In the genomic region with DNA sequence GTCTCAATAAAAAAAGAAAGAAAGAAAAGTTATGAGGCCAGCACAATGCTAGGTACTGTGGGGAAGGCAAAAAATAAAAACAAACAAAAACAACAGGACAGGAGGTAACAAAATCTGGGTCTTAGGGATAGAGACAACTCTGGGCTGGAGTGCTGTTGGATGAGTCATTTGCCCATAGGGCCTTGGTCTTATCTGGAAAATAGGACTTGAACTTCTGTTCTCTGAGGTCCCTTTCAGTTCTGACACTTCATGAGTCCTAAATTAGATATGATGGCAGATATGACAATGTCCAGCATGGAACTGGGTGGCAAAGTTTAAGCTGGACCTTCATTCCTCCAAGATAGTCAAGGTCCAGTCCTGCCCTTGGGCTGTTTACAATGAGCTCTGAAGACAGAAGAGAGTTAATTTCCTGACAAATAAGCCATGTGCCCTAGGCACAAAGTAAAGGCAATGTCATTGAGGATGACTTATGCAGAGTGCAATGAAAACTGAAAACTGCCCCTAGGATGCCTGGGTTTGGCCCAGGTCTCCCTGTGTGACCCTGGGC, we compare ENCODE assay signal across 1 cellular context.
TF ChIP-seq lines count a peak whose summit lies in the region.

No MANE protein-coding gene starts in this region.

TF ChIP-seq in K562, 482 proteins besides CTCF, POLR2A, EP300 and RAD21 (continued from another document):
- TF ChIP-seq, protein P1, sequence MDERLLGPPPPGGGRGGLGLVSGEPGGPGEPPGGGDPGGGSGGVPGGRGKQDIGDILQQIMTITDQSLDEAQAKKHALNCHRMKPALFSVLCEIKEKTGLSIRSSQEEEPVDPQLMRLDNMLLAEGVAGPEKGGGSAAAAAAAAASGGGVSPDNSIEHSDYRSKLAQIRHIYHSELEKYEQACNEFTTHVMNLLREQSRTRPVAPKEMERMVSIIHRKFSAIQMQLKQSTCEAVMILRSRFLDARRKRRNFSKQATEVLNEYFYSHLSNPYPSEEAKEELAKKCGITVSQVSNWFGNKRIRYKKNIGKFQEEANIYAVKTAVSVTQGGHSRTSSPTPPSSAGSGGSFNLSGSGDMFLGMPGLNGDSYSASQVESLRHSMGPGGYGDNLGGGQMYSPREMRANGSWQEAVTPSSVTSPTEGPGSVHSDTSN (CRISPR knock-in tag; IDR thresholded peaks at IDR 0.05; ENCODE audit: low read depth) = no peak
- TF ChIP-seq, protein P1 (tag; conservative IDR thresholded peaks at IDR 0.05; ENCODE audit: low read depth) = peak; percentile 54; the same call in 1 of the 2 replicates
- TF ChIP-seq DACH1 (IDR thresholded peaks at IDR 0.05; ENCODE audit: partially characterized antibody) = peak; percentile 61
- TF ChIP-seq NR2C2 (CRISPR knock-in tag; IDR thresholded peaks at IDR 0.05) = no peak
- peak; percentile 45; the same call in 1 of the 2 replicates for TF ChIP-seq NR2C2 (tag; IDR thresholded peaks at IDR 0.05)
- TF ChIP-seq ZNF408 (CRISPR knock-in tag; IDR thresholded peaks at IDR 0.05; ENCODE audit: low read depth) = no peak
- no peak for TF ChIP-seq MYBL2 (IDR thresholded peaks at IDR 0.05; ENCODE audit: low read depth)
- no peak for TF ChIP-seq MYBL2 (CRISPR knock-in tag; IDR thresholded peaks at IDR 0.05; ENCODE audit: borderline replicate concordance)
- TF ChIP-seq NFATC3 (IDR thresholded peaks at IDR 0.05) = 0 out of 2 replicates have a peak, but pooled peaks have one; percentile 24
- no peak for TF ChIP-seq NR4A1 (CRISPR knock-in tag; IDR thresholded peaks at IDR 0.05)
- no peak for TF ChIP-seq NR4A1 (tag; IDR thresholded peaks at IDR 0.05)
- TF ChIP-seq, protein P2, sequence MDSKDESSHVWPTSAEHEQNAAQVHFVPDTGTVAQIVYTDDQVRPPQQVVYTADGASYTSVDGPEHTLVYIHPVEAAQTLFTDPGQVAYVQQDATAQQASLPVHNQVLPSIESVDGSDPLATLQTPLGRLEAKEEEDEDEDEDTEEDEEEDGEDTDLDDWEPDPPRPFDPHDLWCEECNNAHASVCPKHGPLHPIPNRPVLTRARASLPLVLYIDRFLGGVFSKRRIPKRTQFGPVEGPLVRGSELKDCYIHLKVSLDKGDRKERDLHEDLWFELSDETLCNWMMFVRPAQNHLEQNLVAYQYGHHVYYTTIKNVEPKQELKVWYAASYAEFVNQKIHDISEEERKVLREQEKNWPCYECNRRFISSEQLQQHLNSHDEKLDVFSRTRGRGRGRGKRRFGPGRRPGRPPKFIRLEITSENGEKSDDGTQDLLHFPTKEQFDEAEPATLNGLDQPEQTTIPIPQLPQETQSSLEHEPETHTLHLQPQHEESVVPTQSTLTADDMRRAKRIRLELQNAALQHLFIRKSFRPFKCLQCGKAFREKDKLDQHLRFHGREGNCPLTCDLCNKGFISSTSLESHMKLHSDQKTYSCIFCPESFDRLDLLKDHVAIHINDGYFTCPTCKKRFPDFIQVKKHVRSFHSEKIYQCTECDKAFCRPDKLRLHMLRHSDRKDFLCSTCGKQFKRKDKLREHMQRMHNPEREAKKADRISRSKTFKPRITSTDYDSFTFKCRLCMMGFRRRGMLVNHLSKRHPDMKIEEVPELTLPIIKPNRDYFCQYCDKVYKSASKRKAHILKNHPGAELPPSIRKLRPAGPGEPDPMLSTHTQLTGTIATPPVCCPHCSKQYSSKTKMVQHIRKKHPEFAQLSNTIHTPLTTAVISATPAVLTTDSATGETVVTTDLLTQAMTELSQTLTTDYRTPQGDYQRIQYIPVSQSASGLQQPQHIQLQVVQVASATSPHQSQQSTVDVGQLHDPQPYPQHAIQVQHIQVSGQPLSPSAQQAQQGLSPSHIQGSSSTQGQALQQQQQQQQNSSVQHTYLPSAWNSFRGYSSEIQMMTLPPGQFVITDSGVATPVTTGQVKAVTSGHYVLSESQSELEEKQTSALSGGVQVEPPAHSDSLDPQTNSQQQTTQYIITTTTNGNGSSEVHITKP (IDR thresholded peaks at IDR 0.05; ENCODE audit: partially characterized antibody) = peak; percentile 56
- TF ChIP-seq FOXK2 (conservative IDR thresholded peaks at IDR 0.05 in 1 of 2, IDR thresholded peaks at IDR 0.05 in 1 of 2; ENCODE audit: low read depth in 2 of 2) = peak; percentile 27 to 28; a peak in 1 of 4 replicates
- TF ChIP-seq BRF2 (IDR thresholded peaks at IDR 0.05; ENCODE audit: borderline replicate concordance, insufficient read depth, insufficient read length) = no peak
- no peak for TF ChIP-seq HNRNPL (IDR thresholded peaks at IDR 0.05; ENCODE audit: low read depth, low read length)
- peak; percentile 14; the same call in 1 of the 2 replicates for TF ChIP-seq RNF2 (IDR thresholded peaks at IDR 0.05)
- TF ChIP-seq, protein P3, sequence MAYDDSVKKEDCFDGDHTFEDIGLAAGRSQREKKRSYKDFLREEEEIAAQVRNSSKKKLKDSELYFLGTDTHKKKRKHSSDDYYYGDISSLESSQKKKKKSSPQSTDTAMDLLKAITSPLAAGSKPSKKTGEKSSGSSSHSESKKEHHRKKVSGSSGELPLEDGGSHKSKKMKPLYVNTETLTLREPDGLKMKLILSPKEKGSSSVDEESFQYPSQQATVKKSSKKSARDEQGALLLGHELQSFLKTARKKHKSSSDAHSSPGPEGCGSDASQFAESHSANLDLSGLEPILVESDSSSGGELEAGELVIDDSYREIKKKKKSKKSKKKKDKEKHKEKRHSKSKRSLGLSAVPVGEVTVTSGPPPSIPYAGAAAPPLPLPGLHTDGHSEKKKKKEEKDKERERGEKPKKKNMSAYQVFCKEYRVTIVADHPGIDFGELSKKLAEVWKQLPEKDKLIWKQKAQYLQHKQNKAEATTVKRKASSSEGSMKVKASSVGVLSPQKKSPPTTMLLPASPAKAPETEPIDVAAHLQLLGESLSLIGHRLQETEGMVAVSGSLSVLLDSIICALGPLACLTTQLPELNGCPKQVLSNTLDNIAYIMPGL (CRISPR knock-in tag; IDR thresholded peaks at IDR 0.05) = no peak
- no peak for TF ChIP-seq DNMT1 (IDR thresholded peaks at IDR 0.05)
- no peak for TF ChIP-seq SAP30 (IDR thresholded peaks at IDR 0.05; ENCODE audit: borderline replicate concordance, insufficient read depth, low read depth, low read length, poor library complexity, severe bottlenecking)
- no peak for TF ChIP-seq BRF1 (IDR thresholded peaks at IDR 0.05; ENCODE audit: borderline replicate concordance, extremely low read depth, insufficient read length)
- TF ChIP-seq KDM1A (IDR thresholded peaks at IDR 0.05) = peak; percentile 76 to 86; a peak in 3 of 4 replicates
- TF ChIP-seq DPF2 (IDR thresholded peaks at IDR 0.05) = peak; percentile 94
- TF ChIP-seq MEIS2 (IDR thresholded peaks at IDR 0.05; ENCODE audit: partially characterized antibody) = peak; percentile 83
- TF ChIP-seq TRIM28 (IDR thresholded peaks at IDR 0.05) = peak; percentile 17; the same call in 1 of the 2 replicates
- no peak for TF ChIP-seq CC2D1A (IDR thresholded peaks at IDR 0.05)
- TF ChIP-seq, protein P4, sequence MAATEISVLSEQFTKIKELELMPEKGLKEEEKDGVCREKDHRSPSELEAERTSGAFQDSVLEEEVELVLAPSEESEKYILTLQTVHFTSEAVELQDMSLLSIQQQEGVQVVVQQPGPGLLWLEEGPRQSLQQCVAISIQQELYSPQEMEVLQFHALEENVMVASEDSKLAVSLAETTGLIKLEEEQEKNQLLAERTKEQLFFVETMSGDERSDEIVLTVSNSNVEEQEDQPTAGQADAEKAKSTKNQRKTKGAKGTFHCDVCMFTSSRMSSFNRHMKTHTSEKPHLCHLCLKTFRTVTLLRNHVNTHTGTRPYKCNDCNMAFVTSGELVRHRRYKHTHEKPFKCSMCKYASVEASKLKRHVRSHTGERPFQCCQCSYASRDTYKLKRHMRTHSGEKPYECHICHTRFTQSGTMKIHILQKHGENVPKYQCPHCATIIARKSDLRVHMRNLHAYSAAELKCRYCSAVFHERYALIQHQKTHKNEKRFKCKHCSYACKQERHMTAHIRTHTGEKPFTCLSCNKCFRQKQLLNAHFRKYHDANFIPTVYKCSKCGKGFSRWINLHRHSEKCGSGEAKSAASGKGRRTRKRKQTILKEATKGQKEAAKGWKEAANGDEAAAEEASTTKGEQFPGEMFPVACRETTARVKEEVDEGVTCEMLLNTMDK (IDR thresholded peaks at IDR 0.05; ENCODE audit: borderline replicate concordance, insufficient read depth, low read depth, low read length, poor library complexity, severe bottlenecking) = no peak
- peak; percentile 31; the same call in 1 of the 2 replicates for TF ChIP-seq PHF21A (IDR thresholded peaks at IDR 0.05; ENCODE audit: borderline replicate concordance, low read depth)
- no peak for TF ChIP-seq PCBP2 (IDR thresholded peaks at IDR 0.05; ENCODE audit: low read depth, low read length, poor library complexity, severe bottlenecking)
- TF ChIP-seq, protein P5, sequence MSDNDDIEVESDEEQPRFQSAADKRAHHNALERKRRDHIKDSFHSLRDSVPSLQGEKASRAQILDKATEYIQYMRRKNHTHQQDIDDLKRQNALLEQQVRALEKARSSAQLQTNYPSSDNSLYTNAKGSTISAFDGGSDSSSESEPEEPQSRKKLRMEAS (CRISPR knock-in tag; IDR thresholded peaks at IDR 0.05) = no peak; the same call in 1 of the 2 replicates
- peak; percentile 37; the same call in 1 of the 2 replicates for TF ChIP-seq TCF3 (CRISPR knock-in tag; IDR thresholded peaks at IDR 0.05)
- no peak for TF ChIP-seq HSF4 (CRISPR knock-in tag; IDR thresholded peaks at IDR 0.05; ENCODE audit: borderline replicate concordance)
- no peak for TF ChIP-seq NR2C1 (IDR thresholded peaks at IDR 0.05)
- TF ChIP-seq NR2C1 (tag; IDR thresholded peaks at IDR 0.05) = no peak
- TF ChIP-seq ATF7 (IDR thresholded peaks at IDR 0.05) = peak; percentile 59; the same call in 1 of the 2 replicates
- TF ChIP-seq MCM2 (IDR thresholded peaks at IDR 0.05; ENCODE audit: low read depth) = no peak
- no peak for TF ChIP-seq IFI16 (CRISPR knock-in tag; IDR thresholded peaks at IDR 0.05)
- peak; percentile 86 for TF ChIP-seq JUN (IDR thresholded peaks at IDR 0.05; ENCODE audit: borderline replicate concordance, low read depth, low read length)
- no peak for TF ChIP-seq JUN (CRISPR knock-in tag; IDR thresholded peaks at IDR 0.05; ENCODE audit: borderline replicate concordance)
- TF ChIP-seq JUND (IDR thresholded peaks at IDR 0.05; ENCODE audit: borderline replicate concordance, low read depth, low read length) = peak; percentile 94
- TF ChIP-seq JUND (tag; IDR thresholded peaks at IDR 0.05; ENCODE audit: borderline replicate concordance, low read depth, low read length) = peak; percentile 96
- TF ChIP-seq SPI1 (IDR thresholded peaks at IDR 0.05; ENCODE audit: borderline replicate concordance, low read depth, low read length) = no peak
